Comparison of ENCODE assay signal across 1 cellular context in genomic region chr1:42999308-42999707, GRCh38.
TF ChIP-seq lines count a peak whose summit lies in the region.

No MANE protein-coding gene starts in this region.

TF ChIP-seq in HepG2, 621 proteins besides CTCF, POLR2A, EP300 and RAD21:
- TF ChIP-seq RFX1 (IDR thresholded peaks at IDR 0.05) = no peak
- no peak for TF ChIP-seq ZNF777 (CRISPR knock-in tag; IDR thresholded peaks at IDR 0.05)
- no peak for TF ChIP-seq RCOR2 (CRISPR knock-in tag; IDR thresholded peaks at IDR 0.05)
- no peak for TF ChIP-seq ZBED4 (CRISPR knock-in tag; IDR thresholded peaks at IDR 0.05; ENCODE audit: borderline replicate concordance)
- TF ChIP-seq, protein P1, sequence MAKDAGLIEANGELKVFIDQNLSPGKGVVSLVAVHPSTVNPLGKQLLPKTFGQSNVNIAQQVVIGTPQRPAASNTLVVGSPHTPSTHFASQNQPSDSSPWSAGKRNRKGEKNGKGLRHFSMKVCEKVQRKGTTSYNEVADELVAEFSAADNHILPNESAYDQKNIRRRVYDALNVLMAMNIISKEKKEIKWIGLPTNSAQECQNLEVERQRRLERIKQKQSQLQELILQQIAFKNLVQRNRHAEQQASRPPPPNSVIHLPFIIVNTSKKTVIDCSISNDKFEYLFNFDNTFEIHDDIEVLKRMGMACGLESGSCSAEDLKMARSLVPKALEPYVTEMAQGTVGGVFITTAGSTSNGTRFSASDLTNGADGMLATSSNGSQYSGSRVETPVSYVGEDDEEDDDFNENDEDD (CRISPR knock-in tag; IDR thresholded peaks at IDR 0.05; ENCODE audit: borderline replicate concordance) = no peak
- TF ChIP-seq, protein P2, sequence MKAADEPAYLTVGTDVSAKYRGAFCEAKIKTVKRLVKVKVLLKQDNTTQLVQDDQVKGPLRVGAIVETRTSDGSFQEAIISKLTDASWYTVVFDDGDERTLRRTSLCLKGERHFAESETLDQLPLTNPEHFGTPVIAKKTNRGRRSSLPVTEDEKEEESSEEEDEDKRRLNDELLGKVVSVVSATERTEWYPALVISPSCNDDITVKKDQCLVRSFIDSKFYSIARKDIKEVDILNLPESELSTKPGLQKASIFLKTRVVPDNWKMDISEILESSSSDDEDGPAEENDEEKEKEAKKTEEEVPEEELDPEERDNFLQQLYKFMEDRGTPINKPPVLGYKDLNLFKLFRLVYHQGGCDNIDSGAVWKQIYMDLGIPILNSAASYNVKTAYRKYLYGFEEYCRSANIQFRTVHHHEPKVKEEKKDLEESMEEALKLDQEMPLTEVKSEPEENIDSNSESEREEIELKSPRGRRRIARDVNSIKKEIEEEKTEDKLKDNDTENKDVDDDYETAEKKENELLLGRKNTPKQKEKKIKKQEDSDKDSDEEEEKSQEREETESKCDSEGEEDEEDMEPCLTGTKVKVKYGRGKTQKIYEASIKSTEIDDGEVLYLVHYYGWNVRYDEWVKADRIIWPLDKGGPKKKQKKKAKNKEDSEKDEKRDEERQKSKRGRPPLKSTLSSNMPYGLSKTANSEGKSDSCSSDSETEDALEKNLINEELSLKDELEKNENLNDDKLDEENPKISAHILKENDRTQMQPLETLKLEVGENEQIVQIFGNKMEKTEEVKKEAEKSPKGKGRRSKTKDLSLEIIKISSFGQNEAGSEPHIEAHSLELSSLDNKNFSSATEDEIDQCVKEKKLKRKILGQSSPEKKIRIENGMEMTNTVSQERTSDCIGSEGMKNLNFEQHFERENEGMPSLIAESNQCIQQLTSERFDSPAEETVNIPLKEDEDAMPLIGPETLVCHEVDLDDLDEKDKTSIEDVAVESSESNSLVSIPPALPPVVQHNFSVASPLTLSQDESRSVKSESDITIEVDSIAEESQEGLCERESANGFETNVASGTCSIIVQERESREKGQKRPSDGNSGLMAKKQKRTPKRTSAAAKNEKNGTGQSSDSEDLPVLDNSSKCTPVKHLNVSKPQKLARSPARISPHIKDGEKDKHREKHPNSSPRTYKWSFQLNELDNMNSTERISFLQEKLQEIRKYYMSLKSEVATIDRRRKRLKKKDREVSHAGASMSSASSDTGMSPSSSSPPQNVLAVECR (CRISPR knock-in tag; IDR thresholded peaks at IDR 0.05; ENCODE audit: borderline replicate concordance) = no peak
- TF ChIP-seq NCOA1 (CRISPR knock-in tag; IDR thresholded peaks at IDR 0.05) = no peak
- TF ChIP-seq ZNF280D (CRISPR knock-in tag; IDR thresholded peaks at IDR 0.05) = no peak
- TF ChIP-seq, protein P3, sequence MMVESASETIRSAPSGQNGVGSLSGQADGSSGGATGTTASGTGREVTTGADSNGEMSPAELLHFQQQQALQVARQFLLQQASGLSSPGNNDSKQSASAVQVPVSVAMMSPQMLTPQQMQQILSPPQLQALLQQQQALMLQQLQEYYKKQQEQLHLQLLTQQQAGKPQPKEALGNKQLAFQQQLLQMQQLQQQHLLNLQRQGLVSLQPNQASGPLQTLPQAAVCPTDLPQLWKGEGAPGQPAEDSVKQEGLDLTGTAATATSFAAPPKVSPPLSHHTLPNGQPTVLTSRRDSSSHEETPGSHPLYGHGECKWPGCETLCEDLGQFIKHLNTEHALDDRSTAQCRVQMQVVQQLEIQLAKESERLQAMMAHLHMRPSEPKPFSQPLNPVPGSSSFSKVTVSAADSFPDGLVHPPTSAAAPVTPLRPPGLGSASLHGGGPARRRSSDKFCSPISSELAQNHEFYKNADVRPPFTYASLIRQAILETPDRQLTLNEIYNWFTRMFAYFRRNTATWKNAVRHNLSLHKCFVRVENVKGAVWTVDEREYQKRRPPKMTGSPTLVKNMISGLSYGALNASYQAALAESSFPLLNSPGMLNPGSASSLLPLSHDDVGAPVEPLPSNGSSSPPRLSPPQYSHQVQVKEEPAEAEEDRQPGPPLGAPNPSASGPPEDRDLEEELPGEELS (CRISPR knock-in tag; IDR thresholded peaks at IDR 0.05) = no peak
- TF ChIP-seq, protein P4, sequence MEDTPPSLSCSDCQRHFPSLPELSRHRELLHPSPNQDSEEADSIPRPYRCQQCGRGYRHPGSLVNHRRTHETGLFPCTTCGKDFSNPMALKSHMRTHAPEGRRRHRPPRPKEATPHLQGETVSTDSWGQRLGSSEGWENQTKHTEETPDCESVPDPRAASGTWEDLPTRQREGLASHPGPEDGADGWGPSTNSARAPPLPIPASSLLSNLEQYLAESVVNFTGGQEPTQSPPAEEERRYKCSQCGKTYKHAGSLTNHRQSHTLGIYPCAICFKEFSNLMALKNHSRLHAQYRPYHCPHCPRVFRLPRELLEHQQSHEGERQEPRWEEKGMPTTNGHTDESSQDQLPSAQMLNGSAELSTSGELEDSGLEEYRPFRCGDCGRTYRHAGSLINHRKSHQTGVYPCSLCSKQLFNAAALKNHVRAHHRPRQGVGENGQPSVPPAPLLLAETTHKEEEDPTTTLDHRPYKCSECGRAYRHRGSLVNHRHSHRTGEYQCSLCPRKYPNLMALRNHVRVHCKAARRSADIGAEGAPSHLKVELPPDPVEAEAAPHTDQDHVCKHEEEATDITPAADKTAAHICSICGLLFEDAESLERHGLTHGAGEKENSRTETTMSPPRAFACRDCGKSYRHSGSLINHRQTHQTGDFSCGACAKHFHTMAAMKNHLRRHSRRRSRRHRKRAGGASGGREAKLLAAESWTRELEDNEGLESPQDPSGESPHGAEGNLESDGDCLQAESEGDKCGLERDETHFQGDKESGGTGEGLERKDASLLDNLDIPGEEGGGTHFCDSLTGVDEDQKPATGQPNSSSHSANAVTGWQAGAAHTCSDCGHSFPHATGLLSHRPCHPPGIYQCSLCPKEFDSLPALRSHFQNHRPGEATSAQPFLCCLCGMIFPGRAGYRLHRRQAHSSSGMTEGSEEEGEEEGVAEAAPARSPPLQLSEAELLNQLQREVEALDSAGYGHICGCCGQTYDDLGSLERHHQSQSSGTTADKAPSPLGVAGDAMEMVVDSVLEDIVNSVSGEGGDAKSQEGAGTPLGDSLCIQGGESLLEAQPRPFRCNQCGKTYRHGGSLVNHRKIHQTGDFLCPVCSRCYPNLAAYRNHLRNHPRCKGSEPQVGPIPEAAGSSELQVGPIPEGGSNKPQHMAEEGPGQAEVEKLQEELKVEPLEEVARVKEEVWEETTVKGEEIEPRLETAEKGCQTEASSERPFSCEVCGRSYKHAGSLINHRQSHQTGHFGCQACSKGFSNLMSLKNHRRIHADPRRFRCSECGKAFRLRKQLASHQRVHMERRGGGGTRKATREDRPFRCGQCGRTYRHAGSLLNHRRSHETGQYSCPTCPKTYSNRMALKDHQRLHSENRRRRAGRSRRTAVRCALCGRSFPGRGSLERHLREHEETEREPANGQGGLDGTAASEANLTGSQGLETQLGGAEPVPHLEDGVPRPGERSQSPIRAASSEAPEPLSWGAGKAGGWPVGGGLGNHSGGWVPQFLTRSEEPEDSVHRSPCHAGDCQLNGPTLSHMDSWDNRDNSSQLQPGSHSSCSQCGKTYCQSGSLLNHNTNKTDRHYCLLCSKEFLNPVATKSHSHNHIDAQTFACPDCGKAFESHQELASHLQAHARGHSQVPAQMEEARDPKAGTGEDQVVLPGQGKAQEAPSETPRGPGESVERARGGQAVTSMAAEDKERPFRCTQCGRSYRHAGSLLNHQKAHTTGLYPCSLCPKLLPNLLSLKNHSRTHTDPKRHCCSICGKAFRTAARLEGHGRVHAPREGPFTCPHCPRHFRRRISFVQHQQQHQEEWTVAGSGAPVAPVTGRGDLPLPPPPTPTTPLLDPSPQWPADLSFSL (CRISPR knock-in tag; IDR thresholded peaks at IDR 0.05) = no peak
- TF ChIP-seq ZMYM2 (CRISPR knock-in tag; IDR thresholded peaks at IDR 0.05) = no peak
- TF ChIP-seq ZNF383 (CRISPR knock-in tag; IDR thresholded peaks at IDR 0.05; ENCODE audit: borderline replicate concordance) = no peak
- TF ChIP-seq GRHL1 (CRISPR knock-in tag; conservative IDR thresholded peaks at IDR 0.05) = no peak
- TF ChIP-seq SNAPC5 (CRISPR knock-in tag; IDR thresholded peaks at IDR 0.05; ENCODE audit: borderline replicate concordance) = no peak
- no peak for TF ChIP-seq ZNF652 (CRISPR knock-in tag; IDR thresholded peaks at IDR 0.05; ENCODE audit: borderline replicate concordance, low read depth)
- no peak for TF ChIP-seq PRMT3 (CRISPR knock-in tag; IDR thresholded peaks at IDR 0.05; ENCODE audit: borderline replicate concordance, low read depth)
